ENCODE assay signal across 8 cellular contexts in the genomic region with DNA sequence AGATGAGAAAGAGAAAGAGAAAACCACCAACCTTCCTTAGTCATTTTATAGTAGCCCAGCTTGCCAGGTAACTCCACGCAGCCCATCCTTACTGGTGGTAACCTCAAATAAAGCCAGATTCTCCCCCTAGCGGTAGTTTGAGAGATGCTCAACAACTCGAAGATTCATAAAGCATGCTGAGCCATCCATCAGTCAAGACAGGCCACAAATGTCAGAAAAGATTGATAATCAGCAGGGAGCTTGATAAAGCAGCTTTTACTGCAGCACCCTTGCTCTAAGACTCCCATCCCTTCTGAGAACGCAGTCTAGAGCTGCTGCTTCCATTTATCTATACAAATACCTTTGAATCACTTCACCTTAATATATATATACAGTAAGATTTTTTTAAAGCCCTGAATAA.
DNase-seq lines count a peak whose midpoint lies in the region; ATAC-seq and TF ChIP-seq lines count a peak whose summit lies in the region.

No MANE protein-coding gene starts in this region.

- H3K9me3 ChIP-seq in left lung: no peaks in the 10 kb centered on the region

- no peak overlapping the region for H3K4me3 Mint-ChIP-seq in activated T-helper 2 cell treated with anti-CD3 and anti-CD28 coated beads, Interferon-gamma antibody, Interleukin-2, Interleukin-4, amounts not matched to agents 10 μg/mL and 5 μg/mL and 100 μg/mL, durations not matched to agents 14 hours and 24 hours and 36 hours (ENCODE audit: low read depth)

- H3K27me3 ChIP-seq in GM06990 (replicated peaks; ENCODE audit: control insufficient read depth, insufficient read depth, low read length): no peaks in the 10 kb centered on the region
- H3K27me3 ChIP-seq in left lung: no peaks in the 10 kb centered on the region

- no peaks in the 10 kb centered on the region for H3K4me1 ChIP-seq in left lung

- intact Hi-C loops in left lung (cut with DNase I): no loop called here
- intact Hi-C loops in activated T-helper 2 cell treated with anti-CD3 and anti-CD28 coated beads, Interferon-gamma antibody, Interleukin-2, Interleukin-4, amounts not matched to agents 10 μg/mL and 5 μg/mL and 100 μg/mL, durations not matched to agents 14 hours and 24 hours and 36 hours (cut with micrococcal nuclease): no loop called here

- H3K36me3 Mint-ChIP-seq in activated T-helper 2 cell treated with anti-CD3 and anti-CD28 coated beads, Interferon-gamma antibody, Interleukin-2, Interleukin-4, amounts not matched to agents 10 μg/mL and 5 μg/mL and 100 μg/mL, durations not matched to agents 14 hours and 24 hours and 36 hours (ENCODE audit: low read depth): no peaks in the 10 kb centered on the region

- no peaks in the 10 kb centered on the region for H3K4me1 Mint-ChIP-seq in activated T-helper 2 cell treated with anti-CD3 and anti-CD28 coated beads, Interferon-gamma antibody, Interleukin-2, Interleukin-4, amounts not matched to agents 10 μg/mL and 5 μg/mL and 100 μg/mL, durations not matched to agents 14 hours and 24 hours and 36 hours (ENCODE audit: low read depth)

- DNase-seq in GM06990 (ENCODE audit: extremely low read depth, insufficient read length): no peak
- peak; percentile 85 for DNase-seq in NCI-H69 (lab: John Stamatoyannopoulos, UW)
- DNase-seq in choroid plexus epithelial cell (ENCODE audit: low read depth): peak; percentile 86
- DNase-seq in left lung: no peak
- DNase-seq in activated T-helper 2 cell treated with anti-CD3 and anti-CD28 coated beads, Interferon-gamma antibody, Interleukin-2, Interleukin-4, amounts not matched to agents 10 μg/mL and 5 μg/mL and 100 μg/mL, durations not matched to agents 14 hours and 24 hours and 36 hours (ENCODE audit: low spot score): no peak

- no peaks in the 10 kb centered on the region for H3K36me3 ChIP-seq in GM06990 (ENCODE audit: control insufficient read depth, insufficient read depth, low read length)
- no peaks in the 10 kb centered on the region for H3K36me3 ChIP-seq in left lung

- ATAC-seq in HG03342 (IDR thresholded peaks at IDR 0.05; ENCODE audit: unreplicated experiment) (peak; percentile 87), left lung (peak; percentile 85), HG03460 (IDR thresholded peaks at IDR 0.05; ENCODE audit: unreplicated experiment) (no peak)

- no peaks in the 10 kb centered on the region for H3K9me3 Mint-ChIP-seq in activated T-helper 2 cell treated with anti-CD3 and anti-CD28 coated beads, Interferon-gamma antibody, Interleukin-2, Interleukin-4, amounts not matched to agents 10 μg/mL and 5 μg/mL and 100 μg/mL, durations not matched to agents 14 hours and 24 hours and 36 hours

- TF ChIP-seq CTCF in 22Rv1 (IDR thresholded peaks at IDR 0.05): peak; percentile 72
- TF ChIP-seq CTCF in GM06990 (IDR thresholded peaks at IDR 0.05; ENCODE audit: insufficient read depth, low read length, poor library complexity, severe bottlenecking): peak; percentile 67
- peak; percentile 87 for TF ChIP-seq CTCF in choroid plexus epithelial cell (conservative IDR thresholded peaks at IDR 0.05; ENCODE audit: low read depth, low read length)
- TF ChIP-seq CTCF in left lung (IDR thresholded peaks at IDR 0.05): peak; percentile 33 to 42

- no peaks in the 10 kb centered on the region for H3K27me3 Mint-ChIP-seq in activated T-helper 2 cell treated with anti-CD3 and anti-CD28 coated beads, Interferon-gamma antibody, Interleukin-2, Interleukin-4, amounts not matched to agents 10 μg/mL and 5 μg/mL and 100 μg/mL, durations not matched to agents 14 hours and 24 hours and 36 hours (ENCODE audit: low read depth)

- H3K27ac ChIP-seq in 22Rv1: no peak overlapping the region
- H3K27ac ChIP-seq in left lung: no peak overlapping the region

- H3K27ac Mint-ChIP-seq in activated T-helper 2 cell treated with anti-CD3 and anti-CD28 coated beads, Interferon-gamma antibody, Interleukin-2, Interleukin-4, amounts not matched to agents 10 μg/mL and 5 μg/mL and 100 μg/mL, durations not matched to agents 14 hours and 24 hours and 36 hours: no peak overlapping the region

- H3K4me3 ChIP-seq in GM06990 (replicated peaks; ENCODE audit: low read depth, low read length) (no peak overlapping the region), choroid plexus epithelial cell (ENCODE audit: low read depth, low read length) (no peak overlapping the region), left lung (no peak overlapping the region)

Comparison
In these comparisons a context has a peak if more than half of its experiments do, and no peak if none do; other contexts are left out.
1. DNase-seq: peak in NCI-H69 (single experiment) and choroid plexus epithelial cell (single experiment); none in GM06990 (single experiment), left lung (0 of 2) and activated T-helper 2 cell treated with anti-CD3 and anti-CD28 coated beads, Interferon-gamma antibody, Interleukin-2, Interleukin-4, amounts not matched to agents 10 μg/mL and 5 μg/mL and 100 μg/mL, durations not matched to agents 14 hours and 24 hours and 36 hours (single experiment).
2. Peak in every context shown above with its lines, with median percentiles within 50 percentile points of each other: CTCF ChIP-seq.